In genomic region chr5:175717837-175718236, GRCh38 we compare ENCODE assay signal across 25 cellular contexts. TPM values are rescaled to one million over a fixed set of nuclear protein-coding genes. Genes with fewer than 3 reads are reported as not detected.
"Had no signal": no experiment of that assay in that cellular context is flagged by ENCODE, and none has a peak within 500 bp of the region (broad histone marks: within the 10 kb centered on the region; RNA-seq: fewer than 3 reads in every experiment).

No MANE protein-coding gene starts in this region.

- H3K4me3 ChIP-seq: adrenal gland had no signal

- ATAC-seq: activated T-helper 17 cell treated with anti-CD3 and anti-CD28 coated beads, Interleukin-2, amount 50 U/mL, for 72 hours had no signal

- H3K36me3 ChIP-seq: adrenal gland had no signal

- H3K27ac Mint-ChIP-seq: activated B cell treated with CpG ODN at 0.5 μM for 24 hours; activated CD4-positive, alpha-beta memory T cell treated with anti-CD3 and anti-CD28 coated beads for 36 hours; activated CD4-positive, alpha-beta T cell treated with anti-CD3 and anti-CD28 coated beads, Interleukin-2, amount 10 ng/mL, durations not matched to agents 7 days and 5 days; activated naive CD8-positive, alpha-beta T cell treated with anti-CD3 and anti-CD28 coated beads, Interleukin-2, amount 10 ng/mL, durations not matched to agents 7 days and 5 days; activated T-helper 17 cell treated with anti-CD3 and anti-CD28 coated beads, Interleukin-2, amount 50 U/mL, for 72 hours; IgD-negative memory B cell; T-helper 1 cell treated with Interleukin-12 subunit alpha and Interleukin-12 subunit beta and Interleukin-4 antibody, amounts not matched to agents 30 μg/mL and 1 μg/mL, for 36 hours had no signal

- H3K9me3 Mint-ChIP-seq: activated T-helper 17 cell treated with anti-CD3 and anti-CD28 coated beads, Interleukin-2, amount 50 U/mL, for 72 hours had no signal

- DNase-seq: activated B cell treated with CpG ODN at 0.5 μM for 24 hours; activated CD4-positive, alpha-beta memory T cell treated with anti-CD3 and anti-CD28 coated beads for 36 hours; activated CD4-positive, alpha-beta T cell treated with anti-CD3 and anti-CD28 coated beads, Interleukin-2, amount 10 ng/mL, durations not matched to agents 7 days and 5 days; activated CD8-positive, alpha-beta memory T cell treated with anti-CD3 and anti-CD28 coated beads for 24 hours; activated naive CD4-positive, alpha-beta T cell treated with anti-CD3 and anti-CD28 coated beads, Interleukin-2, amount 50 U/mL, for 16 hours; activated naive CD8-positive, alpha-beta T cell treated with anti-CD3 and anti-CD28 coated beads, Interleukin-2, amount 10 ng/mL, durations not matched to agents 7 days and 5 days; activated T-cell treated with anti-CD3 and anti-CD28 coated beads for 4 hours; activated T-cell treated with anti-CD3 and anti-CD28 coated beads, Interleukin-2, amount 50 U/mL, for 48 hours; anterior cingulate cortex; cerebellar nuclear complex; KG1; MV-4-11; NCI-H1105 treated with DMSO at 0.1 percent for 48 hours; NCI-H1436 treated with DMSO at 0.1 percent for 48 hours; NCI-H187; NCI-H2081 treated with DMSO at 0.1 percent for 48 hours; NCI-H446; NCI-H524; RPMI8226; SHP77 treated with DMSO at 0.1 percent for 48 hours had no signal

- H3K4me1 Mint-ChIP-seq: activated B cell treated with CpG ODN at 0.5 μM for 24 hours, IgD-negative memory B cell had no signal

- H3K9me3 ChIP-seq: adrenal gland had no signal

- H3K4me1 ChIP-seq: adrenal gland had no signal

- H3K27ac ChIP-seq: adrenal gland had no signal

- H3K4me3 Mint-ChIP-seq: activated B cell treated with CpG ODN at 0.5 μM for 24 hours; activated CD4-positive, alpha-beta memory T cell treated with anti-CD3 and anti-CD28 coated beads for 36 hours; activated CD4-positive, alpha-beta T cell treated with anti-CD3 and anti-CD28 coated beads, Interleukin-2, amount 10 ng/mL, durations not matched to agents 7 days and 5 days; activated naive CD8-positive, alpha-beta T cell treated with anti-CD3 and anti-CD28 coated beads, Interleukin-2, amount 10 ng/mL, durations not matched to agents 7 days and 5 days; activated T-helper 17 cell treated with anti-CD3 and anti-CD28 coated beads, Interleukin-2, amount 50 U/mL, for 72 hours; IgD-negative memory B cell; T-helper 1 cell treated with Interleukin-12 subunit alpha and Interleukin-12 subunit beta and Interleukin-4 antibody, amounts not matched to agents 30 μg/mL and 1 μg/mL, for 36 hours had no signal

- H3K36me3 Mint-ChIP-seq: IgD-negative memory B cell had no signal

- H3K27me3 Mint-ChIP-seq: activated CD4-positive, alpha-beta memory T cell treated with anti-CD3 and anti-CD28 coated beads for 36 hours; activated CD4-positive, alpha-beta T cell treated with anti-CD3 and anti-CD28 coated beads, Interleukin-2, amount 10 ng/mL, durations not matched to agents 7 days and 5 days; activated naive CD8-positive, alpha-beta T cell treated with anti-CD3 and anti-CD28 coated beads, Interleukin-2, amount 10 ng/mL, durations not matched to agents 7 days and 5 days; activated T-helper 17 cell treated with anti-CD3 and anti-CD28 coated beads, Interleukin-2, amount 50 U/mL, for 72 hours had no signal

- H3K27me3 ChIP-seq: adrenal gland had no signal

RNA-seq across cellular contexts. Expression of gene HRH2, which starts 60.0 kb away (rescaled TPM):
- total RNA-seq: activated B cell treated with CpG ODN at 0.5 μM for 24 hours, LHCN-M2 had no signal
